In the genomic region with DNA sequence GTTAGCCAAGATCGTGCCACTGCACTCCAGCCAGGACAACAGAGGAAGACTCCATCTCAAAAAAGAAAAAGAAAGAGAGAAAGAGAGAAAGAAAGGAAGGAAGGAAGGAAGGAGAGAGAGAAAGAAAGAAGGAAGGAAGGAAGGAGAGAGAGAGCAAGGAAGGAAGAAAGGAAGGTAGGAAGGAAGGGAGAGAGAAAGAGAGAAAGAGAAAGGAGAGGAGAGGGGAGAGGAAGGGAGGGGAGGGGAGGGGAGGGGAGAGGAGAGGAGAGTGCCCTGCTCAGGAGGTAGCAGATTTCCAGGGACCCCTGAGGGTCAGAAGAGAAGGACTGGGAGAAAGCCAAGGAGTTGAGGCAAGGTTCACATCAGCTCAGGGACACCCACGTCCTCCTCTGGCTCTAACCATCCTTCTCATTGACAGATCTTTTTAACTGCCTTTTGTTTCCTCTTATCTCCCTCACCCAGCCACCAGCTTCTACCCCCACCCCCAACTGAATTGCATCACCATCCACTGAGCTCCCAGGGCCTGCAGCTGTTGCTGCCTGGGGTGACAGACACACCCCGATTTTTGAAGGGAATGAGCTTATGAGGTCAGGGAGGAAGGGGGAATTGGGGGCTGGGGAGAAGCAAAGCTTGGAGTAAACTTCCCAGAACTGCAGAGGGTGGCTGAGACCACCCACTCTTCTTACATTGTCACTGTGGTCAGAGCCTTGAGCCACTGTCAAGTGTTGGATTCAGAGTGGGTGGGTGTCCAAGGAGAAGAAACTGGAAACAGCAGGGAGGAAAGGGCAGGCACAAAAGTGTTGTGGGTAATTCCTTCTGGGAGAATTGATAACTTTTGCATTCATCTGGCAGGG, we compare ENCODE assay signal across 1 cellular context.
A peak's percentile ranks its signal among the peaks of the same experiment; 100 is the strongest.
TF ChIP-seq lines count a peak whose summit lies in the region.

No MANE protein-coding gene starts in this region.

TF ChIP-seq in K562, 482 proteins besides CTCF, POLR2A, EP300 and RAD21 (continued from another document and continues in another):
- TF ChIP-seq ZNF311 (CRISPR knock-in tag; IDR thresholded peaks at IDR 0.05) (peak; percentile 60), ZNF212 (CRISPR knock-in tag; IDR thresholded peaks at IDR 0.05) (no peak), ZSCAN32 (CRISPR knock-in tag; IDR thresholded peaks at IDR 0.05) (peak; percentile 80), SRSF9 (IDR thresholded peaks at IDR 0.05; ENCODE audit: borderline replicate concordance, low read depth, low read length) (no peak), SAFB2 (IDR thresholded peaks at IDR 0.05; ENCODE audit: borderline replicate concordance, low read depth, low read length, severe bottlenecking) (no peak), NR2C1 (IDR thresholded peaks at IDR 0.05) (peak; percentile 82), NR2C1 (tag; IDR thresholded peaks at IDR 0.05) (peak; percentile 85), KAT2B (IDR thresholded peaks at IDR 0.05; ENCODE audit: low read depth, low read length) (no peak), CBX8 (IDR thresholded peaks at IDR 0.05; ENCODE audit: borderline replicate concordance, extremely low read depth, low read depth, low read length, poor library complexity, severe bottlenecking) (no peak), NFRKB (IDR thresholded peaks at IDR 0.05; ENCODE audit: low read depth) (peak; percentile 99), PHTF2 (CRISPR knock-in tag; IDR thresholded peaks at IDR 0.05) (no peak), FOS (IDR thresholded peaks at IDR 0.05; ENCODE audit: extremely low read depth, insufficient read length) (no peak), ZBED1 (IDR thresholded peaks at IDR 0.05) (peak; percentile 88; the same call in 1 of the 2 replicates), DPF2 (IDR thresholded peaks at IDR 0.05) (peak; percentile 100), FOXA3 (CRISPR knock-in tag; conservative IDR thresholded peaks at IDR 0.05 in 1 of 2, IDR thresholded peaks at IDR 0.05 in 1 of 2) (peak in 1 of 2 experiments; percentile 60; a peak in 1 of 4 replicates), SIN3B (IDR thresholded peaks at IDR 0.05; ENCODE audit: low read depth) (no peak; the same call in 1 of the 2 replicates), CHD2 (IDR thresholded peaks at IDR 0.05; ENCODE audit: low read depth, low read length) (peak; percentile 77), TCFL5 (CRISPR knock-in tag; conservative IDR thresholded peaks at IDR 0.05) (0 out of 2 replicates have a peak, but pooled peaks have one; percentile 19), NR4A1 (CRISPR knock-in tag; IDR thresholded peaks at IDR 0.05) (peak; percentile 24; the same call in 1 of the 2 replicates), NR4A1 (tag; IDR thresholded peaks at IDR 0.05) (peak; percentile 93), MAFF (IDR thresholded peaks at IDR 0.05; ENCODE audit: low read length) (no peak), CBFA2T3 (IDR thresholded peaks at IDR 0.05) (peak; percentile 100), EP400 (IDR thresholded peaks at IDR 0.05) (peak; percentile 95), TOE1 (IDR thresholded peaks at IDR 0.05; ENCODE audit: borderline replicate concordance) (peak; percentile 91), TOE1 (CRISPR knock-in tag; IDR thresholded peaks at IDR 0.05; ENCODE audit: borderline replicate concordance, low read depth) (0 out of 2 replicates have a peak, but pooled peaks have one; percentile 24), ZNF668 (CRISPR knock-in tag; IDR thresholded peaks at IDR 0.05) (no peak), KLF1 (tag; IDR thresholded peaks at IDR 0.05) (no peak), ZNF354B (CRISPR knock-in tag; IDR thresholded peaks at IDR 0.05) (no peak), MYC (IDR thresholded peaks at IDR 0.05; ENCODE audit: low read depth, low read length) (peak; percentile 89; the same call in 1 of the 2 replicates), MYC (CRISPR knock-in tag; IDR thresholded peaks at IDR 0.05; ENCODE audit: borderline replicate concordance, low read depth) (no peak), CREB1 (IDR thresholded peaks at IDR 0.05) (peak; percentile 82), CREB1 (CRISPR knock-in tag; IDR thresholded peaks at IDR 0.05) (peak; percentile 49; the same call in 1 of the 2 replicates), KLF6 (CRISPR knock-in tag; IDR thresholded peaks at IDR 0.05; ENCODE audit: borderline replicate concordance) (peak; percentile 5; the same call in 1 of the 2 replicates), CEBPG (CRISPR knock-in tag; IDR thresholded peaks at IDR 0.05) (peak; percentile 100), CEBPG (tag; conservative IDR thresholded peaks at IDR 0.05 in 1 of 2, IDR thresholded peaks at IDR 0.05 in 1 of 2) (peak; percentile 99), BRD9 (IDR thresholded peaks at IDR 0.05; ENCODE audit: low read depth, partially characterized antibody) (peak; percentile 96), SMAD1 (IDR thresholded peaks at IDR 0.05; ENCODE audit: low read depth, low read length, partially characterized antibody) (peak; percentile 95), FOXK2 (conservative IDR thresholded peaks at IDR 0.05 in 1 of 2, IDR thresholded peaks at IDR 0.05 in 1 of 2; ENCODE audit: low read depth in 2 of 2) (peak; percentile 89 to 96), TAF7 (tag; IDR thresholded peaks at IDR 0.05) (0 out of 2 replicates have a peak, but pooled peaks have one; percentile 9), CCNT2 (IDR thresholded peaks at IDR 0.05; ENCODE audit: borderline replicate concordance, extremely low read depth, insufficient read length, low read depth, low read length) (peak; percentile 97), KAT8 (IDR thresholded peaks at IDR 0.05; ENCODE audit: low read depth) (no peak)
- TF ChIP-seq, protein P1, sequence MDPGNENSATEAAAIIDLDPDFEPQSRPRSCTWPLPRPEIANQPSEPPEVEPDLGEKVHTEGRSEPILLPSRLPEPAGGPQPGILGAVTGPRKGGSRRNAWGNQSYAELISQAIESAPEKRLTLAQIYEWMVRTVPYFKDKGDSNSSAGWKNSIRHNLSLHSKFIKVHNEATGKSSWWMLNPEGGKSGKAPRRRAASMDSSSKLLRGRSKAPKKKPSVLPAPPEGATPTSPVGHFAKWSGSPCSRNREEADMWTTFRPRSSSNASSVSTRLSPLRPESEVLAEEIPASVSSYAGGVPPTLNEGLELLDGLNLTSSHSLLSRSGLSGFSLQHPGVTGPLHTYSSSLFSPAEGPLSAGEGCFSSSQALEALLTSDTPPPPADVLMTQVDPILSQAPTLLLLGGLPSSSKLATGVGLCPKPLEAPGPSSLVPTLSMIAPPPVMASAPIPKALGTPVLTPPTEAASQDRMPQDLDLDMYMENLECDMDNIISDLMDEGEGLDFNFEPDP (CRISPR knock-in tag; IDR thresholded peaks at IDR 0.05), result 0 out of 2 replicates have a peak, but pooled peaks have one; percentile 20
- TF ChIP-seq, protein P2, sequence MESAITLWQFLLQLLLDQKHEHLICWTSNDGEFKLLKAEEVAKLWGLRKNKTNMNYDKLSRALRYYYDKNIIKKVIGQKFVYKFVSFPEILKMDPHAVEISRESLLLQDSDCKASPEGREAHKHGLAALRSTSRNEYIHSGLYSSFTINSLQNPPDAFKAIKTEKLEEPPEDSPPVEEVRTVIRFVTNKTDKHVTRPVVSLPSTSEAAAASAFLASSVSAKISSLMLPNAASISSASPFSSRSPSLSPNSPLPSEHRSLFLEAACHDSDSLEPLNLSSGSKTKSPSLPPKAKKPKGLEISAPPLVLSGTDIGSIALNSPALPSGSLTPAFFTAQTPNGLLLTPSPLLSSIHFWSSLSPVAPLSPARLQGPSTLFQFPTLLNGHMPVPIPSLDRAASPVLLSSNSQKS (CRISPR knock-in tag; IDR thresholded peaks at IDR 0.05), result no peak
- TF ChIP-seq, protein P3, sequence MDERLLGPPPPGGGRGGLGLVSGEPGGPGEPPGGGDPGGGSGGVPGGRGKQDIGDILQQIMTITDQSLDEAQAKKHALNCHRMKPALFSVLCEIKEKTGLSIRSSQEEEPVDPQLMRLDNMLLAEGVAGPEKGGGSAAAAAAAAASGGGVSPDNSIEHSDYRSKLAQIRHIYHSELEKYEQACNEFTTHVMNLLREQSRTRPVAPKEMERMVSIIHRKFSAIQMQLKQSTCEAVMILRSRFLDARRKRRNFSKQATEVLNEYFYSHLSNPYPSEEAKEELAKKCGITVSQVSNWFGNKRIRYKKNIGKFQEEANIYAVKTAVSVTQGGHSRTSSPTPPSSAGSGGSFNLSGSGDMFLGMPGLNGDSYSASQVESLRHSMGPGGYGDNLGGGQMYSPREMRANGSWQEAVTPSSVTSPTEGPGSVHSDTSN (CRISPR knock-in tag; IDR thresholded peaks at IDR 0.05; ENCODE audit: low read depth), result no peak
- TF ChIP-seq, protein P3 (tag; conservative IDR thresholded peaks at IDR 0.05; ENCODE audit: low read depth), result peak; percentile 99
- TF ChIP-seq, protein P4, sequence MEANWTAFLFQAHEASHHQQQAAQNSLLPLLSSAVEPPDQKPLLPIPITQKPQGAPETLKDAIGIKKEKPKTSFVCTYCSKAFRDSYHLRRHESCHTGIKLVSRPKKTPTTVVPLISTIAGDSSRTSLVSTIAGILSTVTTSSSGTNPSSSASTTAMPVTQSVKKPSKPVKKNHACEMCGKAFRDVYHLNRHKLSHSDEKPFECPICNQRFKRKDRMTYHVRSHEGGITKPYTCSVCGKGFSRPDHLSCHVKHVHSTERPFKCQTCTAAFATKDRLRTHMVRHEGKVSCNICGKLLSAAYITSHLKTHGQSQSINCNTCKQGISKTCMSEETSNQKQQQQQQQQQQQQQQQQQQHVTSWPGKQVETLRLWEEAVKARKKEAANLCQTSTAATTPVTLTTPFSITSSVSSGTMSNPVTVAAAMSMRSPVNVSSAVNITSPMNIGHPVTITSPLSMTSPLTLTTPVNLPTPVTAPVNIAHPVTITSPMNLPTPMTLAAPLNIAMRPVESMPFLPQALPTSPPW (CRISPR knock-in tag; IDR thresholded peaks at IDR 0.05), result peak; percentile 97
- TF ChIP-seq, protein P5, sequence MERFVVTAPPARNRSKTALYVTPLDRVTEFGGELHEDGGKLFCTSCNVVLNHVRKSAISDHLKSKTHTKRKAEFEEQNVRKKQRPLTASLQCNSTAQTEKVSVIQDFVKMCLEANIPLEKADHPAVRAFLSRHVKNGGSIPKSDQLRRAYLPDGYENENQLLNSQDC (CRISPR knock-in tag; IDR thresholded peaks at IDR 0.05), result 0 out of 2 replicates have a peak, but pooled peaks have one; percentile 78
- TF ChIP-seq, protein P6, sequence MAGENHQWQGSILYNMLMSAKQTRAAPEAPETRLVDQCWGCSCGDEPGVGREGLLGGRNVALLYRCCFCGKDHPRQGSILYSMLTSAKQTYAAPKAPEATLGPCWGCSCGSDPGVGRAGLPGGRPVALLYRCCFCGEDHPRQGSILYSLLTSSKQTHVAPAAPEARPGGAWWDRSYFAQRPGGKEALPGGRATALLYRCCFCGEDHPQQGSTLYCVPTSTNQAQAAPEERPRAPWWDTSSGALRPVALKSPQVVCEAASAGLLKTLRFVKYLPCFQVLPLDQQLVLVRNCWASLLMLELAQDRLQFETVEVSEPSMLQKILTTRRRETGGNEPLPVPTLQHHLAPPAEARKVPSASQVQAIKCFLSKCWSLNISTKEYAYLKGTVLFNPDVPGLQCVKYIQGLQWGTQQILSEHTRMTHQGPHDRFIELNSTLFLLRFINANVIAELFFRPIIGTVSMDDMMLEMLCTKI (IDR thresholded peaks at IDR 0.05; ENCODE audit: partially characterized antibody), result no peak
- TF ChIP-seq, protein P7, sequence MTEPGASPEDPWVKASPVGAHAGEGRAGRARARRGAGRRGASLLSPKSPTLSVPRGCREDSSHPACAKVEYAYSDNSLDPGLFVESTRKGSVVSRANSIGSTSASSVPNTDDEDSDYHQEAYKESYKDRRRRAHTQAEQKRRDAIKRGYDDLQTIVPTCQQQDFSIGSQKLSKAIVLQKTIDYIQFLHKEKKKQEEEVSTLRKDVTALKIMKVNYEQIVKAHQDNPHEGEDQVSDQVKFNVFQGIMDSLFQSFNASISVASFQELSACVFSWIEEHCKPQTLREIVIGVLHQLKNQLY (CRISPR knock-in tag; conservative IDR thresholded peaks at IDR 0.05), result no peak
- TF ChIP-seq, protein P8, sequence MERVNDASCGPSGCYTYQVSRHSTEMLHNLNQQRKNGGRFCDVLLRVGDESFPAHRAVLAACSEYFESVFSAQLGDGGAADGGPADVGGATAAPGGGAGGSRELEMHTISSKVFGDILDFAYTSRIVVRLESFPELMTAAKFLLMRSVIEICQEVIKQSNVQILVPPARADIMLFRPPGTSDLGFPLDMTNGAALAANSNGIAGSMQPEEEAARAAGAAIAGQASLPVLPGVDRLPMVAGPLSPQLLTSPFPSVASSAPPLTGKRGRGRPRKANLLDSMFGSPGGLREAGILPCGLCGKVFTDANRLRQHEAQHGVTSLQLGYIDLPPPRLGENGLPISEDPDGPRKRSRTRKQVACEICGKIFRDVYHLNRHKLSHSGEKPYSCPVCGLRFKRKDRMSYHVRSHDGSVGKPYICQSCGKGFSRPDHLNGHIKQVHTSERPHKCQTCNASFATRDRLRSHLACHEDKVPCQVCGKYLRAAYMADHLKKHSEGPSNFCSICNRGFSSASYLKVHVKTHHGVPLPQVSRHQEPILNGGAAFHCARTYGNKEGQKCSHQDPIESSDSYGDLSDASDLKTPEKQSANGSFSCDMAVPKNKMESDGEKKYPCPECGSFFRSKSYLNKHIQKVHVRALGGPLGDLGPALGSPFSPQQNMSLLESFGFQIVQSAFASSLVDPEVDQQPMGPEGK (CRISPR knock-in tag; IDR thresholded peaks at IDR 0.05; ENCODE audit: borderline replicate concordance), result peak; percentile 68; the same call in 1 of the 2 replicates
- TF ChIP-seq, protein P9, sequence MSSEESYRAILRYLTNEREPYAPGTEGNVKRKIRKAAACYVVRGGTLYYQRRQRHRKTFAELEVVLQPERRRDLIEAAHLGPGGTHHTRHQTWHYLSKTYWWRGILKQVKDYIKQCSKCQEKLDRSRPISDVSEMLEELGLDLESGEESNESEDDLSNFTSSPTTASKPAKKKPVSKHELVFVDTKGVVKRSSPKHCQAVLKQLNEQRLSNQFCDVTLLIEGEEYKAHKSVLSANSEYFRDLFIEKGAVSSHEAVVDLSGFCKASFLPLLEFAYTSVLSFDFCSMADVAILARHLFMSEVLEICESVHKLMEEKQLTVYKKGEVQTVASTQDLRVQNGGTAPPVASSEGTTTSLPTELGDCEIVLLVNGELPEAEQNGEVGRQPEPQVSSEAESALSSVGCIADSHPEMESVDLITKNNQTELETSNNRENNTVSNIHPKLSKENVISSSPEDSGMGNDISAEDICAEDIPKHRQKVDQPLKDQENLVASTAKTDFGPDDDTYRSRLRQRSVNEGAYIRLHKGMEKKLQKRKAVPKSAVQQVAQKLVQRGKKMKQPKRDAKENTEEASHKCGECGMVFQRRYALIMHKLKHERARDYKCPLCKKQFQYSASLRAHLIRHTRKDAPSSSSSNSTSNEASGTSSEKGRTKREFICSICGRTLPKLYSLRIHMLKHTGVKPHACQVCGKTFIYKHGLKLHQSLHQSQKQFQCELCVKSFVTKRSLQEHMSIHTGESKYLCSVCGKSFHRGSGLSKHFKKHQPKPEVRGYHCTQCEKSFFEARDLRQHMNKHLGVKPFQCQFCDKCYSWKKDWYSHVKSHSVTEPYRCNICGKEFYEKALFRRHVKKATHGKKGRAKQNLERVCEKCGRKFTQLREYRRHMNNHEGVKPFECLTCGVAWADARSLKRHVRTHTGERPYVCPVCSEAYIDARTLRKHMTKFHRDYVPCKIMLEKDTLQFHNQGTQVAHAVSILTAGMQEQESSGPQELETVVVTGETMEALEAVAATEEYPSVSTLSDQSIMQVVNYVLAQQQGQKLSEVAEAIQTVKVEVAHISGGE (CRISPR knock-in tag; IDR thresholded peaks at IDR 0.05), result peak in 1 of 3 experiments; percentile 84; a peak in 2 of 6 replicates
